Comparison of ENCODE assay signal across 26 cellular contexts in the genomic region with DNA sequence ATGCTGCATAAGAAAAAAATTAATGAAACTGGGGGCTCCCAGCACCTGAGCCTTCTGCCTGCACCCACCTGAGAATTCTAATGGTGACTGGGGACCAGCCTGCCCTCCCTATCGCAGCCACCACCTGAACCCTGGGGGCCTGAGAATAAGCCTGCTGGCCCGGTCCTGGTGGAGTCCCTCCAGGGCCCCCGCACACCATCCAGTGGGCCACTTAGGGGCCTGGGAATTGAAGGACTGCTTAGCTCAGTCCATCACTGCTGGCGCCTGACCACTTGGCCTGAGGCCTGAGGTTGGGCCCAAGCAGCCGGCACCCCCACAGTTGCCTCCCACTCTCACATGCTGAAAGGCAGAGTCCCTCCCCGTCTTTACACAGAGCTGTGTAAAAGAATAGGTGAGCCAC.
"Had no signal": no experiment of that assay in that cellular context is flagged by ENCODE, and none has a peak within 500 bp of the region (broad histone marks: within the 10 kb centered on the region; RNA-seq: fewer than 3 reads in every experiment).

No MANE protein-coding gene starts in this region.

- ATAC-seq: naive thymus-derived CD8-positive, alpha-beta T cell; natural killer cell treated with Interleukin-12 subunit alpha and Interleukin-12 subunit beta and Interleukin-15 and Interleukin-18, amount 100 ng/mL, for 72 hours; pancreas; right cardiac atrium; right lobe of liver; stimulated activated effector memory CD8-positive, alpha-beta T cell treated with anti-CD3 and anti-CD28 coated beads, Interleukin-12 subunit alpha, Interleukin-12 subunit beta, amount 100 ng/mL, for 72 hours; stimulated activated naive B cell treated with anti-CD40 and anti-IgM and Interleukin-4, amounts not matched to agents 10 μg/mL and 1 μg/mL and 100 μg/mL, for 72 hours had no signal

- H3K36me3 ChIP-seq: pancreas, prostate gland, right lobe of liver, vagina had no signal

- H3K27me3 ChIP-seq: neutrophil, pancreas, right lobe of liver, sigmoid colon, stomach, tibial nerve, upper lobe of left lung, vagina had no signal

- H3K4me1 Mint-ChIP-seq: naive thymus-derived CD8-positive, alpha-beta T cell; nephron progenitor cell; neural crest cell; stimulated activated effector memory CD8-positive, alpha-beta T cell treated with anti-CD3 and anti-CD28 coated beads, Interleukin-12 subunit alpha, Interleukin-12 subunit beta, amount 100 ng/mL, for 72 hours had no signal

- H3K4me3 Mint-ChIP-seq: naive thymus-derived CD8-positive, alpha-beta T cell; natural killer cell treated with Interleukin-12 subunit alpha and Interleukin-12 subunit beta and Interleukin-15 and Interleukin-18, amount 100 ng/mL, for 72 hours; nephron progenitor cell; neural crest cell; stimulated activated effector memory CD8-positive, alpha-beta T cell treated with anti-CD3 and anti-CD28 coated beads, Interleukin-12 subunit alpha, Interleukin-12 subunit beta, amount 100 ng/mL, for 72 hours; stimulated activated naive B cell treated with anti-CD40 and anti-IgM and Interleukin-4, amounts not matched to agents 10 μg/mL and 1 μg/mL and 100 μg/mL, for 72 hours; stimulated activated naive CD8-positive, alpha-beta T cell treated with anti-CD3 and anti-CD28 coated beads, Interleukin-15, Interleukin-2, amounts not matched to agents 100 ng/mL and 50 ng/mL, for 24 hours had no signal

- H3K27ac ChIP-seq: neutrophil, pancreas, prostate gland, right lobe of liver, sigmoid colon, stomach, upper lobe of left lung, vagina had no signal

- H3K27me3 Mint-ChIP-seq: naive thymus-derived CD8-positive, alpha-beta T cell; stimulated activated naive B cell treated with anti-CD40 and anti-IgM and Interleukin-4, amounts not matched to agents 10 μg/mL and 1 μg/mL and 100 μg/mL, for 72 hours; stimulated activated naive CD8-positive, alpha-beta T cell treated with anti-CD3 and anti-CD28 coated beads, Interleukin-15, Interleukin-2, amounts not matched to agents 100 ng/mL and 50 ng/mL, for 24 hours had no signal

- DNase-seq: naive thymus-derived CD8-positive, alpha-beta T cell; nephron progenitor cell; nucleus accumbens; retina; right cardiac atrium; right lobe of liver; sigmoid colon; small intestine; stimulated activated CD4-positive, alpha-beta T cell treated with anti-CD3 and anti-CD28 coated beads, Interleukin-15, amount 100 ng/mL, for 24 hours; stimulated activated CD4-positive, alpha-beta T cell treated with anti-CD3 and anti-CD28 coated beads, Interleukin-2, amount 100 ng/mL, for 24 hours; stimulated activated CD4-positive, alpha-beta T cell treated with anti-CD3 and anti-CD28 coated beads, Interleukin-2, amount 100 ng/mL, for 48 hours; stimulated activated CD4-positive, alpha-beta T cell treated with anti-CD3 and anti-CD28 coated beads, Interleukin-4, amount 100 ng/mL, for 24 hours; stimulated activated naive B cell treated with anti-CD40 and anti-IgM and Interleukin-4, amounts not matched to agents 10 μg/mL and 1 μg/mL and 100 μg/mL, for 72 hours; stimulated activated naive CD4-positive, alpha-beta T cell treated with Interleukin-2 at 50 U/mL for 16 hours; stomach; trophoblast cell had no signal

- H3K27ac Mint-ChIP-seq: natural killer cell treated with Interleukin-12 subunit alpha and Interleukin-12 subunit beta and Interleukin-15 and Interleukin-18, amount 100 ng/mL, for 72 hours; nephron progenitor cell; stimulated activated effector memory CD8-positive, alpha-beta T cell treated with anti-CD3 and anti-CD28 coated beads, Interleukin-12 subunit alpha, Interleukin-12 subunit beta, amount 100 ng/mL, for 72 hours; stimulated activated naive B cell treated with anti-CD40 and anti-IgM and Interleukin-4, amounts not matched to agents 10 μg/mL and 1 μg/mL and 100 μg/mL, for 72 hours; stimulated activated naive CD8-positive, alpha-beta T cell treated with anti-CD3 and anti-CD28 coated beads, Interleukin-15, Interleukin-2, amounts not matched to agents 100 ng/mL and 50 ng/mL, for 24 hours had no signal

- H3K4me1 ChIP-seq: pancreas, prostate gland, sigmoid colon, stomach, tibial nerve, upper lobe of left lung, vagina had no signal

- H3K9me3 ChIP-seq: neutrophil, pancreas, prostate gland, sigmoid colon, tibial nerve, upper lobe of left lung, vagina had no signal

- H3K4me3 ChIP-seq: pancreas, prostate gland, right lobe of liver, sigmoid colon, stomach, tibial nerve, upper lobe of left lung, vagina had no signal

- H3K9me3 Mint-ChIP-seq: natural killer cell treated with Interleukin-12 subunit alpha and Interleukin-12 subunit beta and Interleukin-15 and Interleukin-18, amount 100 ng/mL, for 72 hours; neural crest cell; stimulated activated naive CD8-positive, alpha-beta T cell treated with anti-CD3 and anti-CD28 coated beads, Interleukin-15, Interleukin-2, amounts not matched to agents 100 ng/mL and 50 ng/mL, for 24 hours had no signal
